19 cellular contexts compared by ENCODE assay signal in genomic region chr11:75051043-75051442, GRCh38. TPM values are rescaled to one million over a fixed set of nuclear protein-coding genes. Genes with fewer than 3 reads are reported as not detected.
"Had no signal": no experiment of that assay in that cellular context is flagged by ENCODE, and none has a peak within 500 bp of the region (broad histone marks: within the 10 kb centered on the region; RNA-seq: fewer than 3 reads in every experiment).

No MANE protein-coding gene starts in this region.

- H3K4me3 ChIP-seq: adrenal gland, cardiac muscle cell, dorsolateral prefrontal cortex, mucosa of descending colon, skin epidermis, transverse colon had no signal

- ATAC-seq: activated CD8-positive, alpha-beta T cell treated with anti-CD3 and anti-CD28 coated beads for 36 hours; activated T-cell treated with anti-CD3 and anti-CD28 coated beads, Interleukin-2, amount 50 U/mL, for 4 hours; esophagus mucosa; left lobe of liver; mucosa of descending colon; naive thymus-derived CD8-positive, alpha-beta T cell had no signal

- DNase-seq: activated CD4-positive, alpha-beta T cell treated with anti-CD3 and anti-CD28 coated beads for 48 hours; activated CD8-positive, alpha-beta T cell treated with anti-CD3 and anti-CD28 coated beads for 36 hours; activated effector memory CD4-positive, alpha-beta T cell treated with Interleukin-2 at 50 U/mL for 16 hours; activated T-cell treated with anti-CD3 and anti-CD28 coated beads, Interleukin-2, amount 50 U/mL, for 4 hours; adrenal gland; dorsolateral prefrontal cortex; islet precursor cell; mucosa of descending colon; naive thymus-derived CD8-positive, alpha-beta T cell; stimulated activated CD4-positive, alpha-beta T cell treated with anti-CD3 and anti-CD28 coated beads, Interleukin-15, amount 100 ng/mL, for 24 hours; stimulated activated CD4-positive, alpha-beta T cell treated with anti-CD3 and anti-CD28 coated beads, Interleukin-4, amount 100 ng/mL, for 1 hour; stimulated activated naive CD4-positive, alpha-beta T cell treated with Interleukin-2 at 50 U/mL for 16 hours; substantia nigra; transverse colon had no signal

- H3K27me3 ChIP-seq: adrenal gland, cardiac muscle cell, dorsolateral prefrontal cortex, transverse colon had no signal

- H3K4me1 ChIP-seq: adrenal gland, transverse colon had no signal

- H3K27ac ChIP-seq: adrenal gland, cardiac muscle cell, dorsolateral prefrontal cortex, skin epidermis, transverse colon had no signal

- H3K36me3 ChIP-seq: adrenal gland, cardiac muscle cell, transverse colon had no signal

RNA-seq across cellular contexts. Expression of gene OR2AT4, which starts 45.6 kb away (rescaled TPM):
- total RNA-seq: activated CD8-positive, alpha-beta T cell treated with anti-CD3 and anti-CD28 coated beads for 36 hours; activated T-cell treated with anti-CD3 and anti-CD28 coated beads, Interleukin-2, amount 50 U/mL, for 4 hours; adrenal gland; cardiac muscle cell; esophagus mucosa; left lobe of liver; lung microvascular endothelial cell; mucosa of descending colon; naive thymus-derived CD8-positive, alpha-beta T cell; transverse colon had no signal
- polyA plus RNA-seq: adrenal gland; cardiac muscle cell; naive thymus-derived CD8-positive, alpha-beta T cell had no signal
